Comparison of ENCODE assay signal across 9 cellular contexts in genomic region chr10:3622845-3623621, GRCh38.
DNase-seq lines count a peak whose midpoint lies in the region; ATAC-seq and TF ChIP-seq lines count a peak whose summit lies in the region.
"Had no signal": no experiment of that assay in that cellular context is flagged by ENCODE, and none has a peak within 500 bp of the region (broad histone marks: within the 10 kb centered on the region; RNA-seq: fewer than 3 reads in every experiment).

No MANE protein-coding gene starts in this region.

- POLR2A ChIA-PET in SK-N-SH (lab: Yijun Ruan, JAX), result no interaction called here
- POLR2A ChIA-PET in A673 (lab: Charles Lee; ENCODE audit: low non-redundant PET), result no interaction called here

- no peak overlapping the region for H3K9ac ChIP-seq in SK-N-SH

- H3K27me3 ChIP-seq in SK-N-SH (ENCODE audit: insufficient read depth), result no peaks in the 10 kb centered on the region
- H3K27me3 ChIP-seq in A673 (replicated peaks; ENCODE audit: insufficient read depth, low read depth, low read length, poor library complexity), result no peaks in the 10 kb centered on the region

- no peak overlapping the region for H3K4me3 ChIP-seq in SK-N-SH (ENCODE audit: low read depth in 2 of 2, low read length in 1 of 2)
- no peak overlapping the region for H3K4me3 ChIP-seq in A673 (ENCODE audit: low read depth, low read length, poor library complexity, severe bottlenecking)

- H2AFZ ChIP-seq in SK-N-SH (ENCODE audit: low read depth), result no peak overlapping the region

- peaks cover 3% of the 10 kb centered on the region for H3K36me3 Mint-ChIP-seq in memory B cell

- H3K27me3 Mint-ChIP-seq in memory B cell, result peaks cover 1% of the 10 kb centered on the region

- TF ChIP-seq RAD21 in SK-N-SH (IDR thresholded peaks at IDR 0.05; ENCODE audit: low read length), result no peak

- H3K4me1 ChIP-seq in SK-N-SH (ENCODE audit: control insufficient read depth in 1 of 2, insufficient read depth in 2 of 2, low read depth in 1 of 2, low read length in 1 of 2) (peaks cover 0 to 7% of the 10 kb centered on the region in 2 experiments; a peak in 1 of 4 replicates), A673 (ENCODE audit: insufficient read depth, low read length, poor library complexity, severe bottlenecking) (peaks cover 24% of the 10 kb centered on the region)

- H3K27ac ChIP-seq in SK-N-SH (ENCODE audit: low read depth in 2 of 2, low read length in 1 of 2), result peak overlapping the region in 1 of 2 experiments; percentile 41; a peak in 1 of 4 replicates
- H3K27ac ChIP-seq in A673 (ENCODE audit: low read depth, low read length, poor library complexity, severe bottlenecking), result no peak overlapping the region

- WGBS in SK-N-SH (ENCODE audit: low lambda C conversion rate), result 61% methylated on average over 3 of the region's 3 CpGs

- peak overlapping the region; percentile 84 for H3K27ac Mint-ChIP-seq in memory B cell
- H3K27ac Mint-ChIP-seq: nephron had no signal

- no peak overlapping the region for H3K4me2 ChIP-seq in SK-N-SH

- peak in 1 of 2 experiments; percentile 53; a peak in 2 of 4 replicates for TF ChIP-seq EP300 in SK-N-SH (IDR thresholded peaks at IDR 0.05; ENCODE audit: borderline replicate concordance in 1 of 2, low read depth in 1 of 2, low read length in 1 of 2)

- TF ChIP-seq CTCF in SK-N-SH (IDR thresholded peaks at IDR 0.05), result no peak
- TF ChIP-seq CTCF in A673 (conservative IDR thresholded peaks at IDR 0.05; ENCODE audit: low read depth, low read length), result no peak

- peaks cover 4% of the 10 kb centered on the region for H3F3A ChIP-seq in SK-N-SH (replicated peaks; ENCODE audit: insufficient read depth)

- ATAC-seq in GM21619 (IDR thresholded peaks at IDR 0.05; ENCODE audit: unreplicated experiment) (peak; percentile 44), memory B cell (ENCODE audit: low read depth) (peak; percentile 27)

- H3K36me3 ChIP-seq in SK-N-SH (replicated peaks in 1 of 2; ENCODE audit: control insufficient read depth in 1 of 2, insufficient read depth in 2 of 2, low read length in 1 of 2) (peaks cover 0 to 3% of the 10 kb centered on the region in 2 experiments), A673 (ENCODE audit: insufficient read depth, low read length, poor library complexity, severe bottlenecking) (no peaks in the 10 kb centered on the region)

- H3K9me3 Mint-ChIP-seq in memory B cell, result peaks cover 10% of the 10 kb centered on the region

- DNase-seq in GM04503 (ENCODE audit: low read depth) (peak; percentile 8), SK-N-SH (no peak), memory B cell (ENCODE audit: low spot score in 2 of 2) (no peak), activated gamma-delta T cell (lab: John Stamatoyannopoulos, UW) (no peak), T-helper 9 cell (no peak), MV-4-11 (lab: John Stamatoyannopoulos, UW) (no peak), A673 (ENCODE audit: low spot score) (no peak)

- peak overlapping the region; percentile 49 for H3K4me3 Mint-ChIP-seq in memory B cell
- H3K4me3 Mint-ChIP-seq: nephron had no signal

- H3K9me3 ChIP-seq in SK-N-SH, result no peaks in the 10 kb centered on the region
- H3K9me3 ChIP-seq in A673 (ENCODE audit: low read depth, low read length, poor library complexity, severe bottlenecking), result no peaks in the 10 kb centered on the region

- intact Hi-C loops in A673 (cut with micrococcal nuclease; ENCODE audit: unreplicated experiment), result no loop called here

- peaks cover 21% of the 10 kb centered on the region for H3K4me1 Mint-ChIP-seq in memory B cell

- H3K9me2 ChIP-seq in SK-N-SH, result no peaks in the 10 kb centered on the region; the same call in 1 of the 2 replicates

- no peaks in the 10 kb centered on the region for H3K79me2 ChIP-seq in SK-N-SH (ENCODE audit: insufficient read depth)

- no TSS peak for BruUV-seq in A673 (replicated peaks; lab: Mats Ljungman, UMichigan)

- CTCF ChIA-PET in SK-N-SH (lab: Yijun Ruan, JAX) (interaction anchor here (1.0 to 1.8 kb wide), 2 partner anchors 9 kb away, joined by 3 to 5 read pairs; no protein-coding TSS in a partner anchor), A673 (lab: Charles Lee) (interaction anchor here (0.6 kb wide), 1 partner anchor 1032 kb away, joined by 3 read pairs; no protein-coding TSS in a partner anchor)

- no peaks in the 10 kb centered on the region for H4K20me1 ChIP-seq in SK-N-SH (ENCODE audit: insufficient read depth)

TF ChIP-seq in SK-N-SH, 30 proteins besides CTCF, POLR2A, EP300 and RAD21 (continues in another document):
- TF ChIP-seq RCOR1 (IDR thresholded peaks at IDR 0.05; ENCODE audit: low read length) (no peak), GATA2 (CRISPR knock-in tag; IDR thresholded peaks at IDR 0.05) (no peak), USF2 (IDR thresholded peaks at IDR 0.05; ENCODE audit: borderline replicate concordance, low read depth, low read length) (no peak), MAX (IDR thresholded peaks at IDR 0.05; ENCODE audit: low read depth) (no peak), GABPA (IDR thresholded peaks at IDR 0.05; ENCODE audit: low read depth) (no peak), CHD2 (IDR thresholded peaks at IDR 0.05; ENCODE audit: low read length, partially characterized antibody) (no peak), MXI1 (IDR thresholded peaks at IDR 0.05; ENCODE audit: low read depth, low read length) (no peak), FOSL2 (IDR thresholded peaks at IDR 0.05; ENCODE audit: borderline replicate concordance, low read depth) (peak; percentile 24; the same call in 1 of the 2 replicates), ZBTB33 (IDR thresholded peaks at IDR 0.05; ENCODE audit: borderline replicate concordance, low read depth) (no peak), MEF2A (IDR thresholded peaks at IDR 0.05; ENCODE audit: borderline replicate concordance, low read depth) (peak; percentile 53; the same call in 1 of the 2 replicates), PBX3 (IDR thresholded peaks at IDR 0.05) (peak; percentile 65), FOXJ3 (CRISPR knock-in tag; IDR thresholded peaks at IDR 0.05) (no peak), NRF1 (IDR thresholded peaks at IDR 0.05; ENCODE audit: low read depth, low read length) (no peak), RFX5 (IDR thresholded peaks at IDR 0.05; ENCODE audit: low read length) (no peak), REST (IDR thresholded peaks at IDR 0.05; ENCODE audit: low read depth, low read length) (no peak)
